8 cellular contexts compared by ENCODE assay signal in the genomic region with DNA sequence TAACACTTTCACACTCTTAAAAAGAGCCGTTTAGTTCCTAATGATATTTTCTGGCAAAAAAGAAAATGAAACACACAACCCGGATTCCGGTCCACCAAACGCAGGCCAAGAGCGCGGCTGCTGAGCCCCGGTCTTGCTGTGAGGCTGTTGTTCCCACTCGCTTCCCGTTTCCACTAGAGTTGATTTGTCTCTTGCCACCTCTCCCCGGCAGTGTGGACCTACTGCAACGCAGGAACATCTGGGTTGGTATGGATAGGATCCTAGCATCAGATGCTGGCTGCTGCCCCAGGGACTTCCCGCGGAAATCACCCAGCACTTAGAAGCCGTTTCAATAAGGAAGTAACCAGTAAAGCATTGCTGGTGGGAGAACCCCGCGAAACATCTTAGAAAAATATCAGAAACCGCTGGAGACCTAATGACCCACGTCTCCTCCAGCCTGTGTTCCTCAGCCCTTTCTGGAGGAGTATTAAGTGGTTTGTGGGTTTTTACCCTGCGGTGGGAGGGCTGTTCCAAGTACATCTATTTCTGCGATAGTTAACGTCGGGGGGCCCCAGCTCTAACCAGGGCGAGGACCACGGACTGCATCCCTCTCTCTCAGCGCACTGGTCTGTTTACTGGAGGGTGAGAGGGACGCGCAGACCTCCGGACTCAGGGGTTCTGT. TPM values are rescaled to one million over a fixed set of nuclear protein-coding genes. Genes with fewer than 3 reads are reported as not detected.
DNase-seq lines count a peak whose midpoint lies in the region; ATAC-seq and TF ChIP-seq lines count a peak whose summit lies in the region.

No MANE protein-coding gene starts in this region.

- TF ChIP-seq CTCF in mucosa of descending colon (IDR thresholded peaks at IDR 0.05), result no peak

- no peaks in the 10 kb centered on the region for H3K36me3 ChIP-seq in mucosa of descending colon (ENCODE audit: low read depth)

- no peaks in the 10 kb centered on the region for H3K4me1 ChIP-seq in mucosa of descending colon (ENCODE audit: low read depth)

- intact Hi-C loops in mucosa of descending colon (cut with DNase I, micrococcal nuclease), result no loop called here

- peak; percentile 49 for DNase-seq in DMS153 (lab: John Stamatoyannopoulos, UW)
- peak; percentile 16 for DNase-seq in Jurkat, Clone E6-1 (ENCODE audit: low read depth, low spot score)
- DNase-seq in activated CD4-positive, alpha-beta T cell treated with anti-CD3 and anti-CD28 coated beads for 48 hours, result peak; percentile 70
- peak; percentile 47 for DNase-seq in effector CD4-positive, alpha-beta T cell
- DNase-seq in mucosa of descending colon, result peak; percentile 59 to 72 (median 64)
- DNase-seq in stimulated activated CD8-positive, alpha-beta memory T cell treated with anti-CD3 and anti-CD28 coated beads, Interleukin-4, amount 100 ng/mL, for 48 hours, result peak; percentile 78
- no peak for DNase-seq in NCI-H1417 (lab: John Stamatoyannopoulos, UW)

- peak; percentile 66 for ATAC-seq in GM21515 (IDR thresholded peaks at IDR 0.05; ENCODE audit: unreplicated experiment)
- ATAC-seq in mucosa of descending colon, result peak; percentile 72

- H3K9me3 ChIP-seq in mucosa of descending colon, result no peaks in the 10 kb centered on the region

- peak overlapping the region; percentile 57 for H3K4me3 ChIP-seq in Jurkat, Clone E6-1 (ENCODE audit: low read length)
- H3K4me3 ChIP-seq in mucosa of descending colon, result peak overlapping the region; percentile 50

RNA-seq across cellular contexts. Expression of a gene that starts 0.9 kb away (rescaled TPM):
- polyA plus RNA-seq in Jurkat, Clone E6-1 (2012; ENCODE audit: insufficient read depth, insufficient read length), result 20.7 TPM
- total RNA-seq in mucosa of descending colon, result 10 to 100 TPM; 13.3 to 20.6 (median 14.7) TPM

Comparison
In these comparisons a context has a peak if more than half of its experiments do, and no peak if none do; other contexts are left out.
1. DNase-seq: peak in DMS153 (single experiment), Jurkat, Clone E6-1 (single experiment), activated CD4-positive, alpha-beta T cell treated with anti-CD3 and anti-CD28 coated beads for 48 hours (single experiment), effector CD4-positive, alpha-beta T cell (single experiment), mucosa of descending colon (3 of 3) and stimulated activated CD8-positive, alpha-beta memory T cell treated with anti-CD3 and anti-CD28 coated beads, Interleukin-4, amount 100 ng/mL, for 48 hours (single experiment); none in NCI-H1417 (0 of 3).